22 cellular contexts compared by ENCODE assay signal in genomic region chr1:166855558-166855957, GRCh38. TPM values are rescaled to one million over a fixed set of nuclear protein-coding genes. Genes with fewer than 3 reads are reported as not detected.
DNase-seq lines count a peak whose midpoint lies in the region; ATAC-seq, FAIRE-seq and TF ChIP-seq lines count a peak whose summit lies in the region.
"Had no signal": no experiment of that assay in that cellular context is flagged by ENCODE, and none has a peak within 500 bp of the region (broad histone marks: within the 10 kb centered on the region; RNA-seq: fewer than 3 reads in every experiment).

No MANE protein-coding gene starts in this region.

- no peaks in the 10 kb centered on the region for H3K9me3 Mint-ChIP-seq in stimulated activated effector memory CD8-positive, alpha-beta T cell treated with anti-CD3 and anti-CD28 coated beads, Interleukin-12 subunit alpha, Interleukin-12 subunit beta, amount 100 ng/mL, for 72 hours
- H3K9me3 Mint-ChIP-seq: CD14-positive monocyte had no signal

- DNase-seq in cardiac muscle cell (ENCODE audit: low read depth in 1 of 2, low spot score in 1 of 2) = no peak
- DNase-seq in right atrium auricular region (ENCODE audit: low spot score) = no peak
- no peak for DNase-seq in GM12891 (ENCODE audit: insufficient read length, low spot score)
- DNase-seq in RWPE2 (ENCODE audit: low spot score) = no peak
- peak in 1 of 2 donors; percentile 26 for DNase-seq in stimulated activated effector memory CD8-positive, alpha-beta T cell treated with anti-CD3 and anti-CD28 coated beads, Interleukin-12 subunit alpha, Interleukin-12 subunit beta, amount 100 ng/mL, for 72 hours (ENCODE audit: low spot score in 2 of 2)
- DNase-seq in omental fat pad (ENCODE audit: low spot score) = no peak
- DNase-seq in H4 (ENCODE audit: low spot score) = no peak
- DNase-seq: COR-L47, DMS 273 treated with DMSO at 0.1 percent for 48 hours, HCEC 1CT, IMR-90, Karpas-422, MG63, NCI-H1048, NCI-H1436, NCI-H1930, NCI-H226, NCI-H524, NCI-H82 had no signal

- peak; percentile 40; the same call in 1 of the 2 replicates for TF ChIP-seq POLR2A in GM12891 (IDR thresholded peaks at IDR 0.05; ENCODE audit: low read depth, low read length)

- H3K4me1 Mint-ChIP-seq in stimulated activated effector memory CD8-positive, alpha-beta T cell treated with anti-CD3 and anti-CD28 coated beads, Interleukin-12 subunit alpha, Interleukin-12 subunit beta, amount 100 ng/mL, for 72 hours = peaks cover 39% of the 10 kb centered on the region

- H3K4me3 ChIP-seq in cardiac muscle cell (no peak overlapping the region), right atrium auricular region (no peak overlapping the region), RWPE2 (ENCODE audit: severe bottlenecking) (no peak overlapping the region)
- H3K4me3 ChIP-seq: MG63 had no signal

- TF ChIP-seq CTCF in cardiac muscle cell (IDR thresholded peaks at IDR 0.05; ENCODE audit: low read depth, low read length) (no peak), right atrium auricular region (IDR thresholded peaks at IDR 0.05) (no peak), RWPE2 (IDR thresholded peaks at IDR 0.05; ENCODE audit: poor library complexity, severe bottlenecking) (no peak), omental fat pad (IDR thresholded peaks at IDR 0.05) (no peak)

- peak overlapping the region; percentile 68 for H3K27ac Mint-ChIP-seq in stimulated activated effector memory CD8-positive, alpha-beta T cell treated with anti-CD3 and anti-CD28 coated beads, Interleukin-12 subunit alpha, Interleukin-12 subunit beta, amount 100 ng/mL, for 72 hours

- H3K36me3 Mint-ChIP-seq in stimulated activated effector memory CD8-positive, alpha-beta T cell treated with anti-CD3 and anti-CD28 coated beads, Interleukin-12 subunit alpha, Interleukin-12 subunit beta, amount 100 ng/mL, for 72 hours = peaks cover 100% of the 10 kb centered on the region

- peaks cover 72% of the 10 kb centered on the region for H3K36me3 ChIP-seq in cardiac muscle cell
- peaks cover 57% of the 10 kb centered on the region for H3K36me3 ChIP-seq in right atrium auricular region
- H3K36me3 ChIP-seq in RWPE2 (ENCODE audit: low read depth) = peaks cover 97% of the 10 kb centered on the region

- no peaks in the 10 kb centered on the region for H3K9me3 ChIP-seq in cardiac muscle cell (ENCODE audit: low read depth)
- H3K9me3 ChIP-seq in right atrium auricular region = no peaks in the 10 kb centered on the region
- H3K9me3 ChIP-seq in RWPE2 (ENCODE audit: severe bottlenecking) = no peaks in the 10 kb centered on the region
- H3K9me3 ChIP-seq: MG63 had no signal

- FAIRE-seq in GM12891 (lab: Jason Lieb, UNC) = no peak
- FAIRE-seq: G401.6 had no signal

- no peaks in the 10 kb centered on the region for H3K4me1 ChIP-seq in cardiac muscle cell (ENCODE audit: low read depth)
- peaks cover 0 to 19% of the 10 kb centered on the region in 2 donors for H3K4me1 ChIP-seq in right atrium auricular region
- H3K4me1 ChIP-seq in RWPE2 (ENCODE audit: insufficient read depth, poor library complexity, severe bottlenecking) = no peaks in the 10 kb centered on the region

- no peak overlapping the region for H3K4me3 Mint-ChIP-seq in stimulated activated effector memory CD8-positive, alpha-beta T cell treated with anti-CD3 and anti-CD28 coated beads, Interleukin-12 subunit alpha, Interleukin-12 subunit beta, amount 100 ng/mL, for 72 hours
- H3K4me3 Mint-ChIP-seq: CD14-positive monocyte had no signal

- H3K27me3 ChIP-seq in cardiac muscle cell = no peaks in the 10 kb centered on the region
- no peaks in the 10 kb centered on the region for H3K27me3 ChIP-seq in right atrium auricular region
- no peaks in the 10 kb centered on the region for H3K27me3 ChIP-seq in RWPE2 (ENCODE audit: insufficient read depth, poor library complexity, severe bottlenecking)
- H3K27me3 ChIP-seq: MG63 had no signal

- H3K27ac ChIP-seq in cardiac muscle cell (peak overlapping the region; percentile 60), right atrium auricular region (no peak overlapping the region), RWPE2 (ENCODE audit: poor library complexity, severe bottlenecking) (no peak overlapping the region)
- H3K27ac ChIP-seq: HL-60 had no signal

- ATAC-seq in RWPE2 (ENCODE audit: low read depth) (0 out of 3 replicates have a peak, but pooled peaks have one; percentile 26), omental fat pad (ENCODE audit: low FRiP score) (no peak)
- ATAC-seq in stimulated activated effector memory CD8-positive, alpha-beta T cell treated with anti-CD3 and anti-CD28 coated beads, Interleukin-12 subunit alpha, Interleukin-12 subunit beta, amount 100 ng/mL, for 72 hours = no peak

TF ChIP-seq in GM12891, 5 proteins besides CTCF, POLR2A, EP300 and RAD21:
- TF ChIP-seq PAX5 (IDR thresholded peaks at IDR 0.05; ENCODE audit: insufficient read depth, low read length, severe bottlenecking) (no peak), TAF1 (IDR thresholded peaks at IDR 0.05; ENCODE audit: low read depth, low read length) (no peak), POU2F2 (IDR thresholded peaks at IDR 0.05; ENCODE audit: low read depth, low read length) (no peak), SPI1 (IDR thresholded peaks at IDR 0.05; ENCODE audit: low read depth, low read length) (no peak), POLR2AphosphoS5 (IDR thresholded peaks at IDR 0.05; ENCODE audit: low read depth, low read length) (no peak)

RNA-seq across cellular contexts. Expression of gene POGK, which starts 16.3 kb away (rescaled TPM):
- 37.2 and 39.6 TPM in 2 replicates for total RNA-seq in cardiac muscle cell
- polyA plus RNA-seq in cardiac muscle cell = 21.7 and 30.0 TPM in 2 replicates
- 10 to 100 TPM; 15.8 to 20.2 TPM for total RNA-seq in right atrium auricular region
- 12.5 TPM for polyA plus RNA-seq in GM12891 (2012; ENCODE audit: low read depth, missing spikeins)
- 10 to 100 TPM; 22.4 to 41.3 (median 28.3) TPM for total RNA-seq in omental fat pad
- 22.2 and 29.9 TPM in 2 replicates for total RNA-seq in H4 (2014; rRNA removed; shearing (Covaris generic))

RNA-seq across cellular contexts. Expression of gene TADA1, which starts 20.5 kb away (rescaled TPM):
- total RNA-seq in cardiac muscle cell (11.6 and 18.3 TPM in 2 replicates), right atrium auricular region (10 to 100 TPM; 10.9 to 11.1 TPM), omental fat pad (1 to 10 TPM; 5.9 to 8.7 (median 6.8) TPM)
- 15.9 and 32.3 TPM in 2 replicates for polyA plus RNA-seq in cardiac muscle cell
- polyA plus RNA-seq in GM12891 (2012; ENCODE audit: low read depth, missing spikeins) = 11.8 TPM
- 16.3 and 20.9 TPM in 2 replicates for total RNA-seq in H4 (2014; rRNA removed; shearing (Covaris generic))
